ENCODE assay signal across 11 cellular contexts in genomic region chr7:63931985-63932577, GRCh38.
"Had no signal": no experiment of that assay in that cellular context is flagged by ENCODE, and none has a peak within 500 bp of the region (broad histone marks: within the 10 kb centered on the region; RNA-seq: fewer than 3 reads in every experiment).

No MANE protein-coding gene starts in this region.

- H3K36me3 ChIP-seq: HAP-1 had no signal

- H3K4me1 Mint-ChIP-seq: GM23338, H9 had no signal

- DNase-seq: GM23248, GOT3, H7, H9, HCEC 1CT, HFFc6 had no signal

- H2AFZ ChIP-seq: GM23248, GM23338 had no signal

- H3K4me2 ChIP-seq: GM23338 had no signal

- FAIRE-seq: H1, H54 had no signal

- H3K9me3 ChIP-seq: HAP-1 had no signal

- H3K4me3 ChIP-seq: GM23248, GM23338, HAP-1 had no signal

- H3K4me3 Mint-ChIP-seq: GM23338, H9, HFFc6 had no signal

- H3K9ac ChIP-seq: GM23248 had no signal

- H3K4me1 ChIP-seq: HAP-1 had no signal

- H3K27ac ChIP-seq: GM23248 had no signal

- ATAC-seq: GM23338, HCT116 had no signal

- H3K27ac Mint-ChIP-seq: GM23338, H9, HFFc6 had no signal
